11 cellular contexts compared by ENCODE assay signal in genomic region chr15:38688761-38689160, GRCh38.
DNase-seq lines count a peak whose midpoint lies in the region; ATAC-seq and TF ChIP-seq lines count a peak whose summit lies in the region.
"Had no signal": no experiment of that assay in that cellular context is flagged by ENCODE, and none has a peak within 500 bp of the region (broad histone marks: within the 10 kb centered on the region; RNA-seq: fewer than 3 reads in every experiment).

No MANE protein-coding gene starts in this region.

- intact Hi-C loops in ascending aorta (cut with DNase I) = no loop called here

- H3K36me3 ChIP-seq in ascending aorta = no peaks in the 10 kb centered on the region

- no peak for TF ChIP-seq CTCF in ascending aorta (IDR thresholded peaks at IDR 0.05)

- in situ Hi-C loops in G401 (cut with HindIII; ENCODE audit: low sequenced_read_pairs) = no loop called here

- no peak overlapping the region for H3K4me3 ChIP-seq in ascending aorta

- no peaks in the 10 kb centered on the region for H3K27me3 ChIP-seq in ascending aorta

- no peaks in the 10 kb centered on the region for H3K9me3 ChIP-seq in ascending aorta

- peaks cover 0 to 5% of the 10 kb centered on the region in 2 donors for H3K4me1 ChIP-seq in ascending aorta

- no peaks in the 10 kb centered on the region for H3K36me3 Mint-ChIP-seq in activated naive CD4-positive, alpha-beta T cell treated with anti-CD3 and anti-CD28 coated beads, Interleukin-2, amount 10 ng/mL, durations not matched to agents 7 days and 5 days

- CTCF ChIA-PET in activated naive CD4-positive, alpha-beta T cell treated with anti-CD3 and anti-CD28 coated beads, Interleukin-2, amount 10 ng/mL, durations not matched to agents 7 days and 5 days (lab: Charles Lee) = interaction anchor here (1.2 to 11.1 kb wide), 12 partner anchors 9 to 261 kb away, joined by 3 to 341 read pairs (median 14); partner anchors contain the start of gene RASGRP1

- H3K4me1 Mint-ChIP-seq in activated naive CD4-positive, alpha-beta T cell treated with anti-CD3 and anti-CD28 coated beads, Interleukin-2, amount 10 ng/mL, durations not matched to agents 7 days and 5 days = peaks cover 86% of the 10 kb centered on the region

- H3K27me3 Mint-ChIP-seq in activated naive CD4-positive, alpha-beta T cell treated with anti-CD3 and anti-CD28 coated beads, Interleukin-2, amount 10 ng/mL, durations not matched to agents 7 days and 5 days = no peaks in the 10 kb centered on the region

- no peaks in the 10 kb centered on the region for H3K9me3 Mint-ChIP-seq in activated naive CD4-positive, alpha-beta T cell treated with anti-CD3 and anti-CD28 coated beads, Interleukin-2, amount 10 ng/mL, durations not matched to agents 7 days and 5 days
- H3K9me3 Mint-ChIP-seq: neural crest cell had no signal

- peak; percentile 82 for DNase-seq in activated naive CD4-positive, alpha-beta T cell treated with anti-CD3 and anti-CD28 coated beads, Interleukin-2, amount 10 ng/mL, durations not matched to agents 7 days and 5 days
- DNase-seq in stimulated activated CD4-positive, alpha-beta T cell treated with anti-CD3 and anti-CD28 coated beads, Interleukin-4, amount 100 ng/mL, for 4 hours = peak; percentile 18 to 62
- DNase-seq in G401 (ENCODE audit: low spot score) (no peak), NCI-H526 treated with DMSO at 0.1 percent for 48 hours (lab: John Stamatoyannopoulos, UW) (no peak), ascending aorta (ENCODE audit: low spot score in 2 of 2) (no peak), AML-193 (lab: John Stamatoyannopoulos, UW) (no peak)
- DNase-seq: H7, NCI-H1694 treated with DMSO at 0.1 percent for 48 hours had no signal

- H3K27ac ChIP-seq in ascending aorta = no peak overlapping the region

- ATAC-seq in HG02678 (IDR thresholded peaks at IDR 0.05; ENCODE audit: unreplicated experiment) = peak; percentile 38
- ATAC-seq in activated CD4-positive, CD25-positive, alpha-beta regulatory T cell treated with anti-CD3 and anti-CD28 coated beads, Interleukin-2, amount 50 U/mL, for 24 hours = peak; percentile 85 to 86

- peak overlapping the region; percentile 98 for H3K27ac Mint-ChIP-seq in activated naive CD4-positive, alpha-beta T cell treated with anti-CD3 and anti-CD28 coated beads, Interleukin-2, amount 10 ng/mL, durations not matched to agents 7 days and 5 days

- H3K4me3 Mint-ChIP-seq in activated naive CD4-positive, alpha-beta T cell treated with anti-CD3 and anti-CD28 coated beads, Interleukin-2, amount 10 ng/mL, durations not matched to agents 7 days and 5 days = peak overlapping the region; percentile 25
- H3K4me3 Mint-ChIP-seq: neural crest cell had no signal

Comparison
In these comparisons a context has a peak if more than half of its experiments do, and no peak if none do; other contexts are left out.
1. DNase-seq: peak in activated naive CD4-positive, alpha-beta T cell treated with anti-CD3 and anti-CD28 coated beads, Interleukin-2, amount 10 ng/mL, durations not matched to agents 7 days and 5 days (single experiment) and stimulated activated CD4-positive, alpha-beta T cell treated with anti-CD3 and anti-CD28 coated beads, Interleukin-4, amount 100 ng/mL, for 4 hours (2 of 2); none in G401 (single experiment), NCI-H526 treated with DMSO at 0.1 percent for 48 hours (single experiment), ascending aorta (0 of 2) and AML-193 (0 of 2).